8 cellular contexts compared by ENCODE assay signal in genomic region chr14:100078997-100079561, GRCh38. TPM values are rescaled to one million over a fixed set of nuclear protein-coding genes. Genes with fewer than 3 reads are reported as not detected.
DNase-seq lines count a peak whose midpoint lies in the region; ATAC-seq and TF ChIP-seq lines count a peak whose summit lies in the region.

No MANE protein-coding gene starts in this region.

- intact Hi-C loops in mucosa of descending colon (cut with DNase I, micrococcal nuclease) (no loop called here), transverse colon (cut with DNase I; ENCODE audit: low total_unique reads) (no loop called here), prostate gland (cut with DNase I) (loop anchor here (1.0 kb wide), 1 partner anchor 29 kb away; no protein-coding TSS in a partner anchor)

- in situ Hi-C loops in transverse colon (cut with MboI; ENCODE audit: low pct_ligation_motif_present in 1 of 4, low pct_unique_long_range_greater_than_20kb in 1 of 4, low sequenced_read_pairs in 3 of 4): no loop called here

- H3K4me1 ChIP-seq in mucosa of descending colon (ENCODE audit: low read depth) (peaks cover 12% of the 10 kb centered on the region), transverse colon (peaks cover 0 to 30% (median 4%) of the 10 kb centered on the region in 4 donors), prostate gland (replicated peaks) (peaks cover 8% of the 10 kb centered on the region)

- ATAC-seq in GM18868 (IDR thresholded peaks at IDR 0.05; ENCODE audit: unreplicated experiment): peak; percentile 77
- ATAC-seq in HG03432 (IDR thresholded peaks at IDR 0.05; ENCODE audit: unreplicated experiment): peak; percentile 70
- ATAC-seq in mucosa of descending colon: peak; percentile 75

- H3K27ac ChIP-seq in transverse colon (peak overlapping the region; percentile 15 to 60 (median 45)), prostate gland (no peak overlapping the region)

- no peak for TF ChIP-seq CTCF in mucosa of descending colon (IDR thresholded peaks at IDR 0.05)
- no peak for TF ChIP-seq CTCF in transverse colon (IDR thresholded peaks at IDR 0.05)
- no peak for TF ChIP-seq CTCF in prostate gland (IDR thresholded peaks at IDR 0.05)

- DNase-seq in T1000 (lab: John Stamatoyannopoulos, UW): peak; percentile 17
- DNase-seq in astrocyte of the hippocampus (ENCODE audit: low read depth, low spot score): peak; percentile 61
- DNase-seq in mucosa of descending colon: peak; percentile 45 to 78 (median 50)
- peak; percentile 62 for DNase-seq in transverse colon
- DNase-seq in SW 1271 (lab: John Stamatoyannopoulos, UW): no peak
- no peak for DNase-seq in prostate gland (ENCODE audit: low spot score)

- no peak for TF ChIP-seq POLR2A in transverse colon (IDR thresholded peaks at IDR 0.05)
- TF ChIP-seq POLR2A in prostate gland (IDR thresholded peaks at IDR 0.05): no peak

- H3K4me3 ChIP-seq in mucosa of descending colon: no peak overlapping the region
- no peak overlapping the region for H3K4me3 ChIP-seq in transverse colon
- H3K4me3 ChIP-seq in prostate gland: no peak overlapping the region

- H3K27me3 ChIP-seq in transverse colon (no peaks in the 10 kb centered on the region), prostate gland (replicated peaks; ENCODE audit: insufficient read depth) (no peaks in the 10 kb centered on the region)

- H3K9me3 ChIP-seq in mucosa of descending colon (no peaks in the 10 kb centered on the region), transverse colon (no peaks in the 10 kb centered on the region), prostate gland (no peaks in the 10 kb centered on the region)

- TF ChIP-seq EP300 in transverse colon (IDR thresholded peaks at IDR 0.05; ENCODE audit: low read depth): no peak

- H3K36me3 ChIP-seq in mucosa of descending colon (ENCODE audit: low read depth): no peaks in the 10 kb centered on the region
- H3K36me3 ChIP-seq in transverse colon: no peaks in the 10 kb centered on the region
- no peaks in the 10 kb centered on the region for H3K36me3 ChIP-seq in prostate gland

- WGBS in transverse colon (ENCODE audit: low coverage in 1 of 2), 2 donors: 62% methylated on average over 8 of the region's 8 CpGs; no CpG with 5 or more reads in 1 of the 2 donors
- 46% methylated on average over 8 of the region's 8 CpGs for WGBS in prostate gland

RNA-seq across cellular contexts. Expression of gene EVL, which starts 13.9 kb away (rescaled TPM):
- total RNA-seq in mucosa of descending colon (10 to 100 TPM; 32.0 to 42.8 (median 36.0) TPM), transverse colon (10 to 100 TPM; 22.8 to 86.4 (median 45.2) TPM), prostate gland (10 to 100 TPM; 42.5 to 98.4 TPM)

Comparison
In these comparisons a context has a peak if more than half of its experiments do, and no peak if none do; other contexts are left out.
1. DNase-seq: peak in T1000 (single experiment), astrocyte of the hippocampus (single experiment), mucosa of descending colon (3 of 3) and transverse colon (single experiment); none in SW 1271 (0 of 2) and prostate gland (single experiment).
2. H3K27ac ChIP-seq: peak in transverse colon (4 of 4); none in prostate gland (0 of 2).
3. Peak in every context shown above with its lines, with median percentiles within 50 percentile points of each other: ATAC-seq.